In the genomic region with DNA sequence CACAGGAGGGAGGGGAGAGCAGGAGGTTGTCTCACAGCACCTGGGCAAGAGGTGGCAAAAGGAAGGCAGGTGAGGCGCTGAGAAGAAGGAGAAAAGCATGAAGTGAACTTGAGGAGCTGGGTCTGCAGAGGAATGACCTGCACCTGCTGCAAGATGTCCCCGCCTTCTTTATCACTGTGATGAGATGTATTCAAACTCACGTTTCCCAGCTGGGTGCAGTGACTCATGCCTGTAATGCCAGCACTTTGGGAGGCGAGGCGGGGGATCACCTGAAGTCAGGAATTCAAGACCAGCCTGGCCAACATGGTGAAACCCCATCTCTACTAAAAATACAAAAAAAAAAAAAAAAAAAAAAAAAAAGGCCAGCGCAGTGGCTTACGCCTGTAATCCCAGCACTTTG, we compare ENCODE assay signal across 21 cellular contexts. TPM values are rescaled to one million over a fixed set of nuclear protein-coding genes. Genes with fewer than 3 reads are reported as not detected.
DNase-seq lines count a peak whose midpoint lies in the region; ATAC-seq, FAIRE-seq and TF ChIP-seq lines count a peak whose summit lies in the region.
"Had no signal": no experiment of that assay in that cellular context is flagged by ENCODE, and none has a peak within 500 bp of the region (broad histone marks: within the 10 kb centered on the region; RNA-seq: fewer than 3 reads in every experiment).

No MANE protein-coding gene starts in this region.

- no peaks in the 10 kb centered on the region for H4K20me1 ChIP-seq in K562 (replicated peaks; ENCODE audit: control insufficient read depth, insufficient read depth, low read length)

- no peak for TF ChIP-seq CTCF in K562 (IDR thresholded peaks at IDR 0.05 in 2 of 3, conservative IDR thresholded peaks at IDR 0.05 in 1 of 3; ENCODE audit: insufficient read depth in 2 of 3, low read depth in 1 of 3, low read length in 3 of 3)

- H3K4me2 ChIP-seq in K562 (ENCODE audit: insufficient read depth, low read length) = no peak overlapping the region
- H3K4me2 ChIP-seq: A549 had no signal

- CTCF ChIA-PET in K562 (lab: Yijun Ruan, JAX; ENCODE audit: low intra/inter-chr PET ratio) = no interaction called here

- no peak for TF ChIP-seq EP300 in K562 (IDR thresholded peaks at IDR 0.05; ENCODE audit: low read length)

- ATAC-seq in K562 = no peak
- peak; percentile 39 for ATAC-seq in left colon
- ATAC-seq in HG02973 (IDR thresholded peaks at IDR 0.05; ENCODE audit: unreplicated experiment) = no peak
- ATAC-seq: A549 had no signal

- no peaks in the 10 kb centered on the region for H3K79me2 ChIP-seq in K562 (ENCODE audit: control insufficient read depth, insufficient read depth, low read length)

- H3K27me3 ChIP-seq in K562 (ENCODE audit: control insufficient read depth in 2 of 2, insufficient read depth in 2 of 2, low read length in 2 of 2) (peaks cover 0 to 6% of the 10 kb centered on the region in 2 experiments; a peak in 2 of 5 replicates), small intestine (ENCODE audit: control insufficient read depth in 2 of 2, insufficient read depth in 2 of 2, low read length in 2 of 2) (no peaks in the 10 kb centered on the region)

- no peak for TF ChIP-seq RAD21 in K562 (CRISPR knock-in tag; conservative IDR thresholded peaks at IDR 0.05 in 1 of 2, IDR thresholded peaks at IDR 0.05 in 1 of 2)

- H3K9me3 ChIP-seq in K562 (replicated peaks; ENCODE audit: control insufficient read depth, insufficient read depth, low read depth, low read length) = no peaks in the 10 kb centered on the region
- H3K9me3 ChIP-seq in small intestine (ENCODE audit: control insufficient read depth, low read depth) = no peaks in the 10 kb centered on the region
- H3K9me3 ChIP-seq: A549, Caco-2 had no signal

- H2AFZ ChIP-seq in K562 (ENCODE audit: low read depth, low read length) = no peak overlapping the region

- no peak overlapping the region for H3K9ac ChIP-seq in K562 (ENCODE audit: insufficient read depth in 1 of 2, low read depth in 2 of 2, low read length in 2 of 2)

- no peak overlapping the region for H3K4me3 ChIP-seq in K562
- no peak overlapping the region for H3K4me3 ChIP-seq in small intestine (ENCODE audit: low read depth in 1 of 2, low read length in 2 of 2)
- H3K4me3 ChIP-seq: A549 had no signal

- intact Hi-C loops in K562 (cut with micrococcal nuclease) = no loop called here
- intact Hi-C loops in left colon (cut with DNase I, micrococcal nuclease) = no loop called here

- no TSS peak for BruUV-seq in K562 (replicated peaks; lab: Mats Ljungman, UMichigan)

- DNase-seq in NCI-H146 (lab: John Stamatoyannopoulos, UW) (peak; percentile 0), NCI-H146 treated with DMSO at 0.1 percent for 48 hours (lab: John Stamatoyannopoulos, UW; ENCODE audit: unreplicated experiment) (no peak), K562 (ENCODE audit: extremely low read depth in 1 of 4, low spot score in 3 of 4) (no peak), left colon (no peak), small intestine (peak; percentile 53), DMS153 (lab: John Stamatoyannopoulos, UW) (no peak), SIG-M5 treated with dmso at 0.1 percent for 504 hours (lab: John Stamatoyannopoulos, UW; ENCODE audit: unreplicated experiment) (no peak)
- DNase-seq: AML-193; Caco-2; CD4-positive, alpha-beta T cell; DMS79; GDM1; GOT3; H9 had no signal

- no peaks in the 10 kb centered on the region for H3K9me1 ChIP-seq in K562 (ENCODE audit: control insufficient read depth, insufficient read depth, low read length)

- POLR2A ChIA-PET in K562 (lab: Yijun Ruan, JAX) = interaction anchor here (0.6 kb wide), 2 partner anchors 61 to 255 kb away, joined by 4 to 5 read pairs; a partner anchor contains a TSS

- 6% methylated on average over 5 of the region's 7 CpGs for WGBS in K562 (ENCODE audit: insufficient coverage, low coverage, missing lambda C conversion rate)
- 24 to 67% (median 50%) methylated on average over 6 to 7 of the region's 7 CpGs for WGBS in small intestine, 3 donors

- no peak for TF ChIP-seq POLR2A in K562 (conservative IDR thresholded peaks at IDR 0.05)

- H3K36me3 ChIP-seq in K562 (ENCODE audit: control insufficient read depth, insufficient read depth, low read length) = no peaks in the 10 kb centered on the region
- no peaks in the 10 kb centered on the region for H3K36me3 ChIP-seq in small intestine (ENCODE audit: control insufficient read depth in 2 of 2, insufficient read depth in 2 of 2, low read length in 2 of 2)

- FAIRE-seq in K562 (lab: Jason Lieb, UNC) (no peak), small intestine (lab: Jason Lieb, UNC) (no peak)
- FAIRE-seq: A549, D721Med, GM12892, GM18507 had no signal

- H3K4me1 ChIP-seq in K562 (replicated peaks in 1 of 2; ENCODE audit: control insufficient read depth in 2 of 2, insufficient read depth in 2 of 2, low read length in 2 of 2) (no peaks in the 10 kb centered on the region; a peak in 1 of 5 replicates), small intestine (ENCODE audit: control insufficient read depth in 2 of 2, insufficient read depth in 1 of 2, low read depth in 1 of 2, low read length in 1 of 2) (no peaks in the 10 kb centered on the region)
- H3K4me1 ChIP-seq: A549, Caco-2 had no signal

- in situ Hi-C loops in K562 (cut with MboI) = no loop called here

- H3K27ac ChIP-seq in K562 (ENCODE audit: extremely low read depth, low read depth, low read length) (no peak overlapping the region), small intestine (ENCODE audit: low read depth in 1 of 2, low read length in 1 of 2) (no peak overlapping the region)
- H3K27ac ChIP-seq: 22Rv1, A549, C4-2B had no signal

TF ChIP-seq in K562, 482 proteins besides CTCF, POLR2A, EP300 and RAD21:
- TF ChIP-seq ZNF212 (CRISPR knock-in tag; IDR thresholded peaks at IDR 0.05) (no peak), BHLHE40 (IDR thresholded peaks at IDR 0.05; ENCODE audit: low read length) (0 out of 2 replicates have a peak, but pooled peaks have one; percentile 14)

RNA-seq across cellular contexts. Expression of a gene that starts 22.2 kb away (rescaled TPM):
- 2.3 and 8.1 TPM in 2 replicates for total RNA-seq in K562 (2011; cell fraction: chromatin; rRNA removed; ENCODE audit: low replicate concordance)
- total RNA-seq in K562 (2011; cell fraction: nucleolus; rRNA removed) = 5.5 TPM in 2 replicates
- 4.4 TPM in 2 replicates for total RNA-seq in K562 (2011; cell fraction: nucleoplasm; rRNA removed)
- 5.9 and 6.3 TPM in 2 replicates for total RNA-seq in K562 (2014; rRNA removed)
- total RNA-seq in K562 (2014; rRNA removed; fragmentation: Illumina TruSeq; extraction: Trizol) = 2.8 and 5.2 TPM in 2 replicates
- total RNA-seq in K562 (2015; rRNA removed; fragmentation: Illumina TruSeq; extraction: Trizol) = 6.0 and 6.2 TPM in 2 replicates
- total RNA-seq in K562 (2021) = 14.2 and 16.7 TPM in 2 replicates
- polyA plus RNA-seq in K562 (2011; rRNA removed) = 2.0 and 2.5 TPM in 2 replicates
- 3.7 and 4.2 TPM in 2 replicates for polyA plus RNA-seq in K562 (2011; cell fraction: cytosol; rRNA removed)
- 3.1 and 6.2 TPM in 2 replicates for polyA plus RNA-seq in K562 (2011; cell fraction: nucleus; rRNA removed)
- 4.2 and 6.5 TPM in 2 replicates for polyA plus RNA-seq in K562 (2012)
- 4.6 and 8.0 TPM in 2 replicates for polyA plus RNA-seq in K562 (2014; fragmentation: Illumina TruSeq; extraction: Trizol)
- polyA plus RNA-seq in K562 (2014; fragmentation: Nextera tagmentation; extraction: Ambion mirVana) = under 1 TPM; 0.56 to 0.63 TPM
- 4.3 and 6.2 TPM in 2 replicates for polyA plus RNA-seq in K562 (2014; rRNA removed)
- polyA minus RNA-seq in K562 (2011; rRNA and poly(A)+ RNA removed) = 1.4 and 2.5 TPM in 2 replicates
- polyA minus RNA-seq in K562 (2011; cell fraction: cytosol; rRNA and poly(A)+ RNA removed) = 7.5 and 8.4 TPM in 2 replicates
- polyA minus RNA-seq in K562 (2011; cell fraction: nucleus; rRNA and poly(A)+ RNA removed) = 2.2 and 3.3 TPM in 2 replicates
- 10 to 100 TPM; 33.8 to 52.9 TPM for total RNA-seq in left colon
- 10 to 100 TPM; 10.3 to 19.7 (median 18.0) TPM for polyA plus RNA-seq in small intestine

Comparison
In these comparisons a context has a peak if more than half of its experiments do, and no peak if none do; other contexts are left out.
1. DNase-seq: peak in NCI-H146 (single experiment) and small intestine (single experiment); none in NCI-H146 treated with DMSO at 0.1 percent for 48 hours (single experiment), K562 (0 of 4), left colon (0 of 2), DMS153 (single experiment) and SIG-M5 treated with dmso at 0.1 percent for 504 hours (single experiment).